ENCODE assay signal across 1 cellular context in the genomic region with DNA sequence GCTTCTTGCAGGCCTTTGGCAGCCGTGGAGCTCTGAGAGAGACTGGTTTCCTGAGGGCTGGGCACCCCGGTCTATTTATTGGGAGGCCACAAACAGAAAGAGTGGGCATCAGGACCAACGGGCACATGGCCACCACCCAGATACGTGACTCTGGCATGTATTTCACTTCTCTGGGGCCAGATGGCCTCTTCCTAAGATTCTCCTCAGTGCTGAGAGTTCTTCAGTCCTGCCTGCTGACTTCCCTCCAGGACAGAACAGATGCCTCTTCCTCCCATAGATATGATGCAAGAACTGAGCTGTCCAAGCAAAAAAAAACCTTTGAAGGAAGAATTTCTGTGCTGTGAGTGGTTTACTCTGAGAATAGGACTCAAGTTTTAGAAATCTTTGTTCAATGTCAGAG.
TF ChIP-seq lines count a peak whose summit lies in the region.

No MANE protein-coding gene starts in this region.

TF ChIP-seq in IMR-90, 13 proteins besides CTCF, POLR2A, EP300 and RAD21 (continued from another document):
- TF ChIP-seq MXI1 (IDR thresholded peaks at IDR 0.05; ENCODE audit: borderline replicate concordance, low read depth, low read length) (no peak), CEBPB (IDR thresholded peaks at IDR 0.05; ENCODE audit: low read depth, low read length) (peak; percentile 98)
